ENCODE assay signal across 1 cellular context in genomic region chr14:25015761-25016160, GRCh38.
A peak's percentile ranks its signal among the peaks of the same experiment; 100 is the strongest.
TF ChIP-seq lines count a peak whose summit lies in the region.

No MANE protein-coding gene starts in this region.

TF ChIP-seq in HepG2, 621 proteins besides CTCF, POLR2A, EP300 and RAD21 (continued from another document and continues in another):
- TF ChIP-seq ZNF687 (CRISPR knock-in tag; IDR thresholded peaks at IDR 0.05) = no peak
- TF ChIP-seq RARG (CRISPR knock-in tag; IDR thresholded peaks at IDR 0.05; ENCODE audit: low read depth) = no peak
- no peak for TF ChIP-seq ZNF354B (CRISPR knock-in tag; IDR thresholded peaks at IDR 0.05)
- TF ChIP-seq RELA (CRISPR knock-in tag; IDR thresholded peaks at IDR 0.05) = no peak
- TF ChIP-seq HNF4A (CRISPR knock-in tag; IDR thresholded peaks at IDR 0.05) = peak; percentile 95
- no peak for TF ChIP-seq ZNF589 (CRISPR knock-in tag; conservative IDR thresholded peaks at IDR 0.05)
- TF ChIP-seq ZBTB1 (CRISPR knock-in tag; IDR thresholded peaks at IDR 0.05; ENCODE audit: borderline replicate concordance) = no peak
- TF ChIP-seq XBP1 (CRISPR knock-in tag; IDR thresholded peaks at IDR 0.05) = no peak
- TF ChIP-seq ZNF782 (CRISPR knock-in tag; IDR thresholded peaks at IDR 0.05; ENCODE audit: borderline replicate concordance) = no peak
- no peak for TF ChIP-seq HDAC6 (IDR thresholded peaks at IDR 0.05; ENCODE audit: low read depth, low read length)
- TF ChIP-seq SIX1 (CRISPR knock-in tag; IDR thresholded peaks at IDR 0.05; ENCODE audit: borderline replicate concordance) = no peak
- TF ChIP-seq SP4 (CRISPR knock-in tag; IDR thresholded peaks at IDR 0.05) = no peak
- no peak for TF ChIP-seq RFX1 (IDR thresholded peaks at IDR 0.05)
- TF ChIP-seq, protein P1, sequence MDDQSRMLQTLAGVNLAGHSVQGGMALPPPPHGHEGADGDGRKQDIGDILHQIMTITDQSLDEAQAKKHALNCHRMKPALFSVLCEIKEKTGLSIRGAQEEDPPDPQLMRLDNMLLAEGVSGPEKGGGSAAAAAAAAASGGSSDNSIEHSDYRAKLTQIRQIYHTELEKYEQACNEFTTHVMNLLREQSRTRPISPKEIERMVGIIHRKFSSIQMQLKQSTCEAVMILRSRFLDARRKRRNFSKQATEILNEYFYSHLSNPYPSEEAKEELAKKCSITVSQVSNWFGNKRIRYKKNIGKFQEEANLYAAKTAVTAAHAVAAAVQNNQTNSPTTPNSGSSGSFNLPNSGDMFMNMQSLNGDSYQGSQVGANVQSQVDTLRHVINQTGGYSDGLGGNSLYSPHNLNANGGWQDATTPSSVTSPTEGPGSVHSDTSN (CRISPR knock-in tag; IDR thresholded peaks at IDR 0.05; ENCODE audit: borderline replicate concordance) = no peak
- TF ChIP-seq ZNF282 (IDR thresholded peaks at IDR 0.05; ENCODE audit: partially characterized antibody) = no peak
- TF ChIP-seq ZNF879 (CRISPR knock-in tag; IDR thresholded peaks at IDR 0.05) = no peak
- TF ChIP-seq BCL6 (CRISPR knock-in tag; IDR thresholded peaks at IDR 0.05) = no peak
- no peak for TF ChIP-seq EEA1 (CRISPR knock-in tag; IDR thresholded peaks at IDR 0.05; ENCODE audit: borderline replicate concordance)
- no peak for TF ChIP-seq PCBP1 (IDR thresholded peaks at IDR 0.05; ENCODE audit: borderline replicate concordance, low read depth, low read length)
- peak; percentile 24; the same call in 1 of the 2 replicates for TF ChIP-seq ZNF331 (CRISPR knock-in tag; IDR thresholded peaks at IDR 0.05)
- no peak for TF ChIP-seq ERF (CRISPR knock-in tag; IDR thresholded peaks at IDR 0.05)
- no peak for TF ChIP-seq ZNF431 (CRISPR knock-in tag; IDR thresholded peaks at IDR 0.05; ENCODE audit: borderline replicate concordance, low read depth)
- TF ChIP-seq ZNF143 (CRISPR knock-in tag; IDR thresholded peaks at IDR 0.05) = no peak
- TF ChIP-seq, protein P2, sequence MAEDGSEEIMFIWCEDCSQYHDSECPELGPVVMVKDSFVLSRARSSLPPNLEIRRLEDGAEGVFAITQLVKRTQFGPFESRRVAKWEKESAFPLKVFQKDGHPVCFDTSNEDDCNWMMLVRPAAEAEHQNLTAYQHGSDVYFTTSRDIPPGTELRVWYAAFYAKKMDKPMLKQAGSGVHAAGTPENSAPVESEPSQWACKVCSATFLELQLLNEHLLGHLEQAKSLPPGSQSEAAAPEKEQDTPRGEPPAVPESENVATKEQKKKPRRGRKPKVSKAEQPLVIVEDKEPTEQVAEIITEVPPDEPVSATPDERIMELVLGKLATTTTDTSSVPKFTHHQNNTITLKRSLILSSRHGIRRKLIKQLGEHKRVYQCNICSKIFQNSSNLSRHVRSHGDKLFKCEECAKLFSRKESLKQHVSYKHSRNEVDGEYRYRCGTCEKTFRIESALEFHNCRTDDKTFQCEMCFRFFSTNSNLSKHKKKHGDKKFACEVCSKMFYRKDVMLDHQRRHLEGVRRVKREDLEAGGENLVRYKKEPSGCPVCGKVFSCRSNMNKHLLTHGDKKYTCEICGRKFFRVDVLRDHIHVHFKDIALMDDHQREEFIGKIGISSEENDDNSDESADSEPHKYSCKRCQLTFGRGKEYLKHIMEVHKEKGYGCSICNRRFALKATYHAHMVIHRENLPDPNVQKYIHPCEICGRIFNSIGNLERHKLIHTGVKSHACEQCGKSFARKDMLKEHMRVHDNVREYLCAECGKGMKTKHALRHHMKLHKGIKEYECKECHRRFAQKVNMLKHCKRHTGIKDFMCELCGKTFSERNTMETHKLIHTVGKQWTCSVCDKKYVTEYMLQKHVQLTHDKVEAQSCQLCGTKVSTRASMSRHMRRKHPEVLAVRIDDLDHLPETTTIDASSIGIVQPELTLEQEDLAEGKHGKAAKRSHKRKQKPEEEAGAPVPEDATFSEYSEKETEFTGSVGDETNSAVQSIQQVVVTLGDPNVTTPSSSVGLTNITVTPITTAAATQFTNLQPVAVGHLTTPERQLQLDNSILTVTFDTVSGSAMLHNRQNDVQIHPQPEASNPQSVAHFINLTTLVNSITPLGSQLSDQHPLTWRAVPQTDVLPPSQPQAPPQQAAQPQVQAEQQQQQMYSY (CRISPR knock-in tag; IDR thresholded peaks at IDR 0.05) = no peak
- TF ChIP-seq MLXIP (CRISPR knock-in tag; IDR thresholded peaks at IDR 0.05; ENCODE audit: borderline replicate concordance) = peak; percentile 55; the same call in 1 of the 2 replicates
- TF ChIP-seq PLSCR1 (CRISPR knock-in tag; IDR thresholded peaks at IDR 0.05; ENCODE audit: borderline replicate concordance) = no peak
- TF ChIP-seq ZNF317 (CRISPR knock-in tag; IDR thresholded peaks at IDR 0.05) = 0 out of 2 replicates have a peak, but pooled peaks have one; percentile 32
- no peak for TF ChIP-seq MLLT10 (CRISPR knock-in tag; IDR thresholded peaks at IDR 0.05)
- TF ChIP-seq ZEB1 (IDR thresholded peaks at IDR 0.05; ENCODE audit: insufficient replicate concordance, low read depth) = no peak
- no peak for TF ChIP-seq ZNF766 (CRISPR knock-in tag; IDR thresholded peaks at IDR 0.05; ENCODE audit: borderline replicate concordance)
- TF ChIP-seq, protein P3, sequence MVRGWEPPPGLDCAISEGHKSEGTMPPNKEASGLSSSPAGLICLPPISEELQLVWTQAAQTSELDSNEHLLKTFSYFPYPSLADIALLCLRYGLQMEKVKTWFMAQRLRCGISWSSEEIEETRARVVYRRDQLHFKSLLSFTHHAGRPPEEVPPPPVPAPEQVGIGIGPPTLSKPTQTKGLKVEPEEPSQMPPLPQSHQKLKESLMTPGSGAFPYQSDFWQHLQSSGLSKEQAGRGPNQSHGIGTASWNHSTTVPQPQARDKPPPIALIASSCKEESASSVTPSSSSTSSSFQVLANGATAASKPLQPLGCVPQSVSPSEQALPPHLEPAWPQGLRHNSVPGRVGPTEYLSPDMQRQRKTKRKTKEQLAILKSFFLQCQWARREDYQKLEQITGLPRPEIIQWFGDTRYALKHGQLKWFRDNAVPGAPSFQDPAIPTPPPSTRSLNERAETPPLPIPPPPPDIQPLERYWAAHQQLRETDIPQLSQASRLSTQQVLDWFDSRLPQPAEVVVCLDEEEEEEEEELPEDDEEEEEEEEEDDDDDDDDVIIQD (CRISPR knock-in tag; IDR thresholded peaks at IDR 0.05; ENCODE audit: low read depth) = peak; percentile 73; the same call in 1 of the 2 replicates
- no peak for TF ChIP-seq ZNF788 (CRISPR knock-in tag; IDR thresholded peaks at IDR 0.05; ENCODE audit: borderline replicate concordance)
- TF ChIP-seq FOXA3 (CRISPR knock-in tag; IDR thresholded peaks at IDR 0.05) = peak; percentile 52; the same call in 1 of the 2 replicates
- no peak for TF ChIP-seq CBX5 (CRISPR knock-in tag; IDR thresholded peaks at IDR 0.05; ENCODE audit: borderline replicate concordance)
- TF ChIP-seq ZNF552 (CRISPR knock-in tag; IDR thresholded peaks at IDR 0.05; ENCODE audit: borderline replicate concordance) = no peak
- no peak for TF ChIP-seq KMT2B (CRISPR knock-in tag; IDR thresholded peaks at IDR 0.05)
- no peak for TF ChIP-seq FOXO1 (CRISPR knock-in tag; IDR thresholded peaks at IDR 0.05)
- TF ChIP-seq NFKB2 (CRISPR knock-in tag; IDR thresholded peaks at IDR 0.05; ENCODE audit: borderline replicate concordance) = no peak
- no peak for TF ChIP-seq ZFP1 (CRISPR knock-in tag; IDR thresholded peaks at IDR 0.05)
- TF ChIP-seq ZBTB10 (CRISPR knock-in tag; IDR thresholded peaks at IDR 0.05; ENCODE audit: borderline replicate concordance) = no peak
- no peak for TF ChIP-seq ZNF224 (CRISPR knock-in tag; IDR thresholded peaks at IDR 0.05)
- TF ChIP-seq ZNF724P (CRISPR knock-in tag; IDR thresholded peaks at IDR 0.05; ENCODE audit: borderline replicate concordance) = no peak
- no peak for TF ChIP-seq ZNF101 (CRISPR knock-in tag; IDR thresholded peaks at IDR 0.05; ENCODE audit: borderline replicate concordance, low read depth)
- TF ChIP-seq ZNF296 (CRISPR knock-in tag; conservative IDR thresholded peaks at IDR 0.05) = no peak
